Comparison of ENCODE assay signal across 1 cellular context in genomic region chr11:27723685-27724084, GRCh38.
TF ChIP-seq lines count a peak whose summit lies in the region.

No MANE protein-coding gene starts in this region.

TF ChIP-seq in H1, 55 proteins besides CTCF, POLR2A, EP300 and RAD21:
- TF ChIP-seq CHD1 (IDR thresholded peaks at IDR 0.05; ENCODE audit: low read depth, low read length) = no peak
- TF ChIP-seq FOSL1 (IDR thresholded peaks at IDR 0.05; ENCODE audit: insufficient read depth, low read depth, low read length) = no peak
- TF ChIP-seq HDAC6 (IDR thresholded peaks at IDR 0.05; ENCODE audit: low read depth, low read length) = no peak
- no peak for TF ChIP-seq CBX8 (IDR thresholded peaks at IDR 0.05; ENCODE audit: borderline replicate concordance, low read depth, low read length)
- TF ChIP-seq RBBP5 (IDR thresholded peaks at IDR 0.05; ENCODE audit: borderline replicate concordance, low read depth, low read length) = no peak
- TF ChIP-seq GTF2F1 (IDR thresholded peaks at IDR 0.05; ENCODE audit: borderline replicate concordance, low read depth, low read length) = no peak
- TF ChIP-seq TBP (IDR thresholded peaks at IDR 0.05; ENCODE audit: low read depth, low read length) = no peak
- TF ChIP-seq YY1 (IDR thresholded peaks at IDR 0.05; ENCODE audit: low read depth, low read length) = no peak
- no peak for TF ChIP-seq CBX5 (IDR thresholded peaks at IDR 0.05; ENCODE audit: low read depth, low read length)
- TF ChIP-seq CHD2 (IDR thresholded peaks at IDR 0.05; ENCODE audit: low read length) = no peak
- no peak for TF ChIP-seq SIN3A (conservative IDR thresholded peaks at IDR 0.05 in 1 of 2, IDR thresholded peaks at IDR 0.05 in 1 of 2; ENCODE audit: low read depth in 1 of 2, low read length in 2 of 2)
- no peak for TF ChIP-seq RNF2 (IDR thresholded peaks at IDR 0.05; ENCODE audit: borderline replicate concordance, low read depth, low read length, missing control alignments, poor library complexity, severe bottlenecking)
- no peak for TF ChIP-seq EGR1 (IDR thresholded peaks at IDR 0.05; ENCODE audit: borderline replicate concordance, low read depth, low read length)
- no peak for TF ChIP-seq MAFK (IDR thresholded peaks at IDR 0.05; ENCODE audit: low read depth, low read length)
- TF ChIP-seq SP1 (IDR thresholded peaks at IDR 0.05; ENCODE audit: low read depth, low read length) = no peak
